22 cellular contexts compared by ENCODE assay signal in genomic region chr6:36381502-36382389, GRCh38. TPM values are rescaled to one million over a fixed set of nuclear protein-coding genes. Genes with fewer than 3 reads are reported as not detected.
DNase-seq lines count a peak whose midpoint lies in the region; ATAC-seq and TF ChIP-seq lines count a peak whose summit lies in the region.
"Had no signal": no experiment of that assay in that cellular context is flagged by ENCODE, and none has a peak within 500 bp of the region (broad histone marks: within the 10 kb centered on the region; RNA-seq: fewer than 3 reads in every experiment).

No MANE protein-coding gene starts in this region.

- no peak overlapping the region for H3K4me3 ChIP-seq in MM.1S (ENCODE audit: low read length)
- H3K4me3 ChIP-seq in mammary epithelial cell (replicated peaks in 1 of 3; ENCODE audit: insufficient read depth in 1 of 3, low read depth in 2 of 3, low read length in 3 of 3): no peak overlapping the region
- H3K4me3 ChIP-seq: heart right ventricle, psoas muscle, SJCRH30 had no signal

- H3K9me3 Mint-ChIP-seq in activated naive CD4-positive, alpha-beta T cell treated with anti-CD3 and anti-CD28 coated beads for 36 hours: no peaks in the 10 kb centered on the region
- no peaks in the 10 kb centered on the region for H3K9me3 Mint-ChIP-seq in activated CD4-positive, alpha-beta memory T cell treated with anti-CD3 and anti-CD28 coated beads for 36 hours
- H3K9me3 Mint-ChIP-seq: activated naive CD8-positive, alpha-beta T cell treated with anti-CD3 and anti-CD28 coated beads, Interleukin-2, amount 10 ng/mL, durations not matched to agents 7 days and 5 days had no signal

- H3K4me1 ChIP-seq in MM.1S (ENCODE audit: low read length) (no peaks in the 10 kb centered on the region), mammary epithelial cell (ENCODE audit: insufficient read depth, low read length) (peaks cover under 1% of the 10 kb centered on the region)
- H3K4me1 ChIP-seq: SJCRH30 had no signal

- CTCF ChIA-PET in activated naive CD4-positive, alpha-beta T cell treated with anti-CD3 and anti-CD28 coated beads for 36 hours (lab: Charles Lee): interaction anchor here (0.5 kb wide), 1 partner anchor 525 kb away, joined by 3 read pairs; no protein-coding TSS in a partner anchor
- CTCF ChIA-PET in activated CD4-positive, alpha-beta memory T cell treated with anti-CD3 and anti-CD28 coated beads for 36 hours (lab: Charles Lee): interaction anchor here (1.3 to 1.6 kb wide), 4 partner anchors 16 to 260 kb away, joined by 3 to 7 read pairs (median 4); no protein-coding TSS in a partner anchor
- CTCF ChIA-PET in mammary epithelial cell (lab: Charles Lee; ENCODE audit: low non-redundant PET): no interaction called here

- H3F3A ChIP-seq in MM.1S (ENCODE audit: insufficient read depth, low read length): no peaks in the 10 kb centered on the region

- H3K27ac ChIP-seq in MM.1S (ENCODE audit: low read length) (no peak overlapping the region), mammary epithelial cell (ENCODE audit: insufficient read depth, low read depth, low read length) (no peak overlapping the region)
- H3K27ac ChIP-seq: epithelial cell of prostate, heart right ventricle, psoas muscle, SJCRH30 had no signal

- no peak overlapping the region for H3K9ac ChIP-seq in MM.1S (ENCODE audit: low read length)
- no peak overlapping the region for H3K9ac ChIP-seq in mammary epithelial cell (ENCODE audit: insufficient read depth, low read length)

- no peaks in the 10 kb centered on the region for H3K36me3 Mint-ChIP-seq in activated naive CD4-positive, alpha-beta T cell treated with anti-CD3 and anti-CD28 coated beads for 36 hours (ENCODE audit: low read depth)
- peaks cover 7% of the 10 kb centered on the region for H3K36me3 Mint-ChIP-seq in activated CD4-positive, alpha-beta memory T cell treated with anti-CD3 and anti-CD28 coated beads for 36 hours
- H3K36me3 Mint-ChIP-seq: brain had no signal

- intact Hi-C loops in activated naive CD4-positive, alpha-beta T cell treated with anti-CD3 and anti-CD28 coated beads for 36 hours (cut with micrococcal nuclease): no loop called here
- intact Hi-C loops in activated CD4-positive, alpha-beta memory T cell treated with anti-CD3 and anti-CD28 coated beads for 36 hours (cut with micrococcal nuclease): loop anchor here (2.0 kb wide), 1 partner anchor 61 kb away; the partner anchor contains the start of genes KCTD20 and PXT1
- intact Hi-C loops in left colon (cut with DNase I, micrococcal nuclease): no loop called here
- intact Hi-C loops in mammary epithelial cell (cut with micrococcal nuclease): no loop called here

- no peaks in the 10 kb centered on the region for H3K9me3 ChIP-seq in MM.1S (replicated peaks; ENCODE audit: insufficient read depth, low read length)
- no peaks in the 10 kb centered on the region for H3K9me3 ChIP-seq in mammary epithelial cell (replicated peaks; ENCODE audit: insufficient read depth, low read length)
- H3K9me3 ChIP-seq: heart right ventricle, psoas muscle, SJCRH30 had no signal

- H3K27me3 ChIP-seq in MM.1S (replicated peaks; ENCODE audit: insufficient read depth, low read length) (peaks cover 4% of the 10 kb centered on the region), mammary epithelial cell (ENCODE audit: insufficient read depth, low read length) (no peaks in the 10 kb centered on the region)
- H3K27me3 ChIP-seq: SJCRH30 had no signal

- H3K79me2 ChIP-seq in MM.1S (ENCODE audit: low read length) (no peaks in the 10 kb centered on the region), mammary epithelial cell (ENCODE audit: insufficient read depth, low read length) (no peaks in the 10 kb centered on the region)

- H3K36me3 ChIP-seq in MM.1S (replicated peaks; ENCODE audit: insufficient read depth, low read length): no peaks in the 10 kb centered on the region
- no peaks in the 10 kb centered on the region for H3K36me3 ChIP-seq in mammary epithelial cell (ENCODE audit: insufficient read depth, low read length)
- H3K36me3 ChIP-seq: heart right ventricle, SJCRH30 had no signal

- no TSS peak for BruUV-seq in mammary epithelial cell (replicated peaks; lab: Mats Ljungman, UMichigan)

- peak overlapping the region; percentile 6 for H3K27ac Mint-ChIP-seq in activated naive CD4-positive, alpha-beta T cell treated with anti-CD3 and anti-CD28 coated beads for 36 hours
- peak overlapping the region; percentile 70 for H3K27ac Mint-ChIP-seq in activated CD4-positive, alpha-beta memory T cell treated with anti-CD3 and anti-CD28 coated beads for 36 hours
- H3K27ac Mint-ChIP-seq: activated naive CD8-positive, alpha-beta T cell treated with anti-CD3 and anti-CD28 coated beads, Interleukin-2, amount 10 ng/mL, durations not matched to agents 7 days and 5 days; brain had no signal

- dilution Hi-C loops in mammary epithelial cell (cut with HindIII; ENCODE audit: low sequenced_read_pairs): no loop called here

- TF ChIP-seq CTCF in MM.1S (IDR thresholded peaks at IDR 0.05; ENCODE audit: low read length): no peak
- no peak for TF ChIP-seq CTCF in mammary epithelial cell (conservative IDR thresholded peaks at IDR 0.05 in 1 of 2, IDR thresholded peaks at IDR 0.05 in 1 of 2; ENCODE audit: extremely low read depth in 1 of 2, insufficient read depth in 1 of 2, low read depth in 1 of 2, low read length in 2 of 2)

- H2AFZ ChIP-seq in MM.1S (ENCODE audit: low read length) (no peak overlapping the region), mammary epithelial cell (ENCODE audit: low read depth, low read length) (no peak overlapping the region)

- no peak overlapping the region for H3K4me2 ChIP-seq in MM.1S (ENCODE audit: low read depth, low read length)
- no peak overlapping the region for H3K4me2 ChIP-seq in mammary epithelial cell (ENCODE audit: insufficient read depth, low read depth, low read length)

- POLR2A ChIA-PET in activated CD4-positive, alpha-beta memory T cell treated with anti-CD3 and anti-CD28 coated beads for 36 hours (lab: Charles Lee): interaction anchor here (0.7 kb wide), 1 partner anchor 41 kb away, joined by 3 read pairs; no protein-coding TSS in a partner anchor

- H4K20me1 ChIP-seq in MM.1S (ENCODE audit: insufficient read depth, low read length): no peaks in the 10 kb centered on the region
- no peaks in the 10 kb centered on the region for H4K20me1 ChIP-seq in mammary epithelial cell (ENCODE audit: insufficient read depth, low read length)

- no peak for DNase-seq in activated naive CD4-positive, alpha-beta T cell treated with anti-CD3 and anti-CD28 coated beads for 36 hours
- DNase-seq in activated naive CD4-positive, alpha-beta T cell (lab: John Stamatoyannopoulos, UW): no peak
- DNase-seq in activated CD4-positive, alpha-beta memory T cell treated with anti-CD3 and anti-CD28 coated beads for 36 hours: peak; percentile 46
- DNase-seq in glomerular visceral epithelial cell (ENCODE audit: extremely low spot score) (peak; percentile 40), left colon (no peak), UCSD-AML1 (lab: John Stamatoyannopoulos, UW; ENCODE audit: unreplicated experiment) (no peak), MM.1S (no peak), mammary epithelial cell (no peak)
- DNase-seq: activated naive CD8-positive, alpha-beta T cell treated with anti-CD3 and anti-CD28 coated beads, Interleukin-2, amount 10 ng/mL, durations not matched to agents 7 days and 5 days; DMS53; heart right ventricle; mesenchymal stem cell; NCI-H146; NCI-H510A treated with DMSO at 0.1 percent for 48 hours; psoas muscle; SJCRH30 had no signal

- ATAC-seq in left colon: no peak
- ATAC-seq: heart right ventricle, psoas muscle had no signal

- H3K4me3 Mint-ChIP-seq in activated naive CD4-positive, alpha-beta T cell treated with anti-CD3 and anti-CD28 coated beads for 36 hours: no peak overlapping the region
- H3K4me3 Mint-ChIP-seq in activated CD4-positive, alpha-beta memory T cell treated with anti-CD3 and anti-CD28 coated beads for 36 hours: no peak overlapping the region
- H3K4me3 Mint-ChIP-seq: activated naive CD8-positive, alpha-beta T cell treated with anti-CD3 and anti-CD28 coated beads, Interleukin-2, amount 10 ng/mL, durations not matched to agents 7 days and 5 days; brain had no signal

- 74% methylated on average over 9 of the region's 9 CpGs for WGBS in mammary epithelial cell (ENCODE audit: low coverage, missing lambda C conversion rate)

- no peaks in the 10 kb centered on the region for H3K9me2 ChIP-seq in MM.1S (replicated peaks; ENCODE audit: insufficient read depth, low read length)

- H3K27me3 Mint-ChIP-seq in activated naive CD4-positive, alpha-beta T cell treated with anti-CD3 and anti-CD28 coated beads for 36 hours (ENCODE audit: low read depth): no peaks in the 10 kb centered on the region
- no peaks in the 10 kb centered on the region for H3K27me3 Mint-ChIP-seq in activated CD4-positive, alpha-beta memory T cell treated with anti-CD3 and anti-CD28 coated beads for 36 hours

- H3K4me1 Mint-ChIP-seq in activated naive CD4-positive, alpha-beta T cell treated with anti-CD3 and anti-CD28 coated beads for 36 hours (ENCODE audit: low read depth): peaks cover 22% of the 10 kb centered on the region
- peaks cover 56% of the 10 kb centered on the region for H3K4me1 Mint-ChIP-seq in activated CD4-positive, alpha-beta memory T cell treated with anti-CD3 and anti-CD28 coated beads for 36 hours (ENCODE audit: low read depth)

- in situ Hi-C loops in mammary epithelial cell (cut with MboI; ENCODE audit: low sequenced_read_pairs in 2 of 2): no loop called here

RNA-seq across cellular contexts. Expression of gene ETV7, which starts 5.7 kb away (rescaled TPM):
- total RNA-seq in activated naive CD4-positive, alpha-beta T cell treated with anti-CD3 and anti-CD28 coated beads for 36 hours: under 1 TPM; 0.67 to 0.99 TPM
- 1 to 10 TPM; 5.8 to 5.9 TPM for total RNA-seq in activated CD4-positive, alpha-beta memory T cell treated with anti-CD3 and anti-CD28 coated beads for 36 hours
- total RNA-seq in left colon (1 to 10 TPM; 3.6 to 8.9 TPM), mammary epithelial cell (1 to 10 TPM in 1 of 2 donors, under 1 TPM in 1; 0.64 to 1.0 TPM)
- polyA plus RNA-seq in mammary epithelial cell: 0.78 TPM
- polyA minus RNA-seq in mammary epithelial cell: not detected
- total RNA-seq: cerebellum, myocyte, psoas muscle, SJCRH30 had no signal

RNA-seq across cellular contexts. Expression of gene BNIP5, which starts 45.1 kb away (rescaled TPM):
- total RNA-seq in activated naive CD4-positive, alpha-beta T cell treated with anti-CD3 and anti-CD28 coated beads for 36 hours: not detected
- total RNA-seq in activated CD4-positive, alpha-beta memory T cell treated with anti-CD3 and anti-CD28 coated beads for 36 hours: not detected
- 10 to 100 TPM; 11.4 to 14.4 TPM for total RNA-seq in left colon
- total RNA-seq in mammary epithelial cell: not detected
- polyA plus RNA-seq in mammary epithelial cell: not detected
- not detected for polyA minus RNA-seq in mammary epithelial cell
- total RNA-seq: activated naive CD8-positive, alpha-beta T cell treated with anti-CD3 and anti-CD28 coated beads, Interleukin-2, amount 10 ng/mL, durations not matched to agents 7 days and 5 days; cerebellum; heart right ventricle; myocyte; psoas muscle; ureter had no signal
- polyA plus RNA-seq: BJ, heart right ventricle had no signal

Comparison
In these comparisons a context has a peak if more than half of its experiments do, and no peak if none do; other contexts are left out.
1. DNase-seq: peak in activated CD4-positive, alpha-beta memory T cell treated with anti-CD3 and anti-CD28 coated beads for 36 hours (single experiment) and glomerular visceral epithelial cell (single experiment); none in activated naive CD4-positive, alpha-beta T cell treated with anti-CD3 and anti-CD28 coated beads for 36 hours (single experiment), activated naive CD4-positive, alpha-beta T cell (0 of 4), left colon (0 of 2), UCSD-AML1 (single experiment), MM.1S (single experiment) and mammary epithelial cell (single experiment).
2. RNA of gene BNIP5, which starts 45.1 kb away (total RNA-seq): 11.4 to 14.4 TPM in left colon; not detected in activated naive CD4-positive, alpha-beta T cell treated with anti-CD3 and anti-CD28 coated beads for 36 hours, not detected in activated CD4-positive, alpha-beta memory T cell treated with anti-CD3 and anti-CD28 coated beads for 36 hours and not detected in mammary epithelial cell; every median in the first group is over 10 times any median in the second.